8 cellular contexts compared by ENCODE assay signal in genomic region chr7:2510909-2511768, GRCh38. TPM values are rescaled to one million over a fixed set of nuclear protein-coding genes. Genes with fewer than 3 reads are reported as not detected.
A peak's percentile ranks its signal among the peaks of the same experiment; 100 is the strongest.
DNase-seq lines count a peak whose midpoint lies in the region; ATAC-seq and TF ChIP-seq lines count a peak whose summit lies in the region.

No MANE protein-coding gene starts in this region.

- ATAC-seq in thoracic aorta (ENCODE audit: insufficient number of reproducible peaks, low FRiP score, low read depth): no peak
- ATAC-seq in HG03378 (IDR thresholded peaks at IDR 0.05; ENCODE audit: unreplicated experiment): no peak
- ATAC-seq in HG02870 (IDR thresholded peaks at IDR 0.05; ENCODE audit: unreplicated experiment): no peak
- ATAC-seq in GM21529 (IDR thresholded peaks at IDR 0.05; ENCODE audit: unreplicated experiment): no peak

- DNase-seq in GM06990 (ENCODE audit: extremely low read depth, insufficient read length) (peak; percentile 65), NCI-H146 treated with DMSO at 0.1 percent for 48 hours (lab: John Stamatoyannopoulos, UW; ENCODE audit: unreplicated experiment) (peak; percentile 78), germinal center (ENCODE audit: low spot score) (peak; percentile 83), thoracic aorta (ENCODE audit: low spot score) (no peak)
- peak; percentile 71 for DNase-seq in activated CD4-positive, alpha-beta T cell treated with anti-CD3 and anti-CD28 coated beads for 48 hours

- H3K4me3 ChIP-seq in GM06990 (replicated peaks; ENCODE audit: low read depth, low read length) (no peak overlapping the region), thoracic aorta (peak overlapping the region; percentile 23)

- TF ChIP-seq CTCF in GM06990 (IDR thresholded peaks at IDR 0.05; ENCODE audit: insufficient read depth, low read length, poor library complexity, severe bottlenecking) (no peak), thoracic aorta (IDR thresholded peaks at IDR 0.05) (no peak)

- H3K27me3 ChIP-seq in GM06990 (replicated peaks; ENCODE audit: control insufficient read depth, insufficient read depth, low read length) (no peaks in the 10 kb centered on the region), thoracic aorta (replicated peaks; ENCODE audit: insufficient read depth) (no peaks in the 10 kb centered on the region)

- H3K36me3 ChIP-seq in GM06990 (ENCODE audit: control insufficient read depth, insufficient read depth, low read length) (no peaks in the 10 kb centered on the region), thoracic aorta (no peaks in the 10 kb centered on the region)

- H3K9me3 ChIP-seq in thoracic aorta: no peaks in the 10 kb centered on the region

- peaks cover 6 to 9% of the 10 kb centered on the region in 2 donors for H3K4me1 ChIP-seq in thoracic aorta (ENCODE audit: control insufficient read depth in 1 of 2, low read depth in 2 of 2)

- H3K27ac ChIP-seq in thoracic aorta: peak overlapping the region in 1 of 2 donors; percentile 35

RNA-seq across cellular contexts. Expression of gene LFNG, which starts 8.4 kb away (rescaled TPM):
- total RNA-seq in thoracic aorta: 10 to 100 TPM in 1 of 2 donors, 1 to 10 TPM in 1; 8.0 to 24.1 TPM

RNA-seq across cellular contexts. Expression of gene GRIFIN, which starts 34.9 kb away (rescaled TPM):
- not detected for total RNA-seq in thoracic aorta

RNA-seq across cellular contexts. Expression of gene BRAT1, which starts 44.2 kb away (rescaled TPM):
- 10 to 100 TPM; 28.8 to 43.6 TPM for total RNA-seq in thoracic aorta

RNA-seq across cellular contexts. Expression of gene IQCE, which starts 47.6 kb away (rescaled TPM):
- 10 to 100 TPM; 10.6 to 40.1 TPM for total RNA-seq in thoracic aorta
